Comparison of ENCODE assay signal across 18 cellular contexts in the genomic region with DNA sequence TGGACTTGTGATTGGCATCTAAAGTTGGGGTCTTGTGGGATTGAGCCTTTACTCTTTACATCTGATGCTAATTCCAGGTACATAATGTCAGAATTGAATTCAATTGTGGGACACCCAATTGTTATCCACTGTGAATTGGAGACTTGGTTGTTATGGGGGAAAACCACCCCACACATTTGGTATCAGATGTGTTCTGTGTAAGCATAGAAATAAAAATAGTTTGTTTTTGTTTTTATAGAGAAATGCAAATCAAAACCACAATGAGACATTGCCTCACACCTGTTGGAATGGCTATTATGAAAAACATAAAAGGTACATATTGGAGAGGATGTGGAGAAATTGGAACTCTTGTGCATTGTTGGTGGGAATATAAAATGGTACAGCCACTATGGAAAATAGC. TPM values are rescaled to one million over a fixed set of nuclear protein-coding genes. Genes with fewer than 3 reads are reported as not detected.
"Had no signal": no experiment of that assay in that cellular context is flagged by ENCODE, and none has a peak within 500 bp of the region (broad histone marks: within the 10 kb centered on the region; RNA-seq: fewer than 3 reads in every experiment).

No MANE protein-coding gene starts in this region.

- DNase-seq: activated CD4-positive, alpha-beta T cell treated with anti-CD3 and anti-CD28 coated beads, Interleukin-2, amount 50 U/mL, for 4 hours; activated CD4-positive, CD25-positive, alpha-beta regulatory T cell treated with anti-CD3 and anti-CD28 coated beads, Interleukin-2, amount 50 U/mL, for 72 hours; activated naive CD4-positive, alpha-beta T cell treated with anti-CD3 and anti-CD28 coated beads, Interleukin-2, amount 10 ng/mL, durations not matched to agents 7 days and 5 days; colonic mucosa; left cardiac atrium; lower lobe of right lung; occipital lobe; small intestine; stimulated activated CD4-positive, alpha-beta T cell treated with anti-CD3 and anti-CD28 coated beads, Interleukin-4, amount 100 ng/mL, for 4 hours; stimulated activated CD8-positive, alpha-beta memory T cell treated with anti-CD3 and anti-CD28 coated beads, Interleukin-4, amount 100 ng/mL, for 48 hours; stimulated activated naive CD4-positive, alpha-beta T cell treated with Interleukin-2 at 50 U/mL for 16 hours; substantia nigra; uterus had no signal

- H3K27ac ChIP-seq: colonic mucosa, lower lobe of right lung, right atrium auricular region, tibial nerve, uterus had no signal

- ATAC-seq: esophagus mucosa, left cardiac atrium, lower lobe of right lung had no signal

RNA-seq across cellular contexts. Expression of a gene that starts 58.5 kb away (rescaled TPM):
- total RNA-seq: activated T-helper 2 cell treated with anti-CD3 and anti-CD28 coated beads, Interferon-gamma antibody, Interleukin-2, Interleukin-4, amounts not matched to agents 10 μg/mL and 5 μg/mL and 100 μg/mL, durations not matched to agents 14 hours and 24 hours and 36 hours; occipital lobe; progenitor cell of endocrine pancreas had no signal
